Comparison of ENCODE assay signal across 27 cellular contexts in genomic region chr11:121814962-121815361, GRCh38.
DNase-seq lines count a peak whose midpoint lies in the region; ATAC-seq and TF ChIP-seq lines count a peak whose summit lies in the region.
"Had no signal": no experiment of that assay in that cellular context is flagged by ENCODE, and none has a peak within 500 bp of the region (broad histone marks: within the 10 kb centered on the region; RNA-seq: fewer than 3 reads in every experiment).

No MANE protein-coding gene starts in this region.

- H3K4me1 ChIP-seq in HCT116 (ENCODE audit: control insufficient read depth in 1 of 2, insufficient read depth in 2 of 2, low read length in 2 of 2) = peaks cover 0 to 4% of the 10 kb centered on the region in 2 experiments; a peak in 2 of 4 replicates
- H3K4me1 ChIP-seq: BLaER1, Peyer's patch had no signal

- H3K9me3 Mint-ChIP-seq in stimulated activated effector memory CD8-positive, alpha-beta T cell treated with anti-CD3 and anti-CD28 coated beads, Interleukin-12 subunit alpha, Interleukin-12 subunit beta, amount 100 ng/mL, for 72 hours = peaks cover 28% of the 10 kb centered on the region
- H3K9me3 Mint-ChIP-seq in Calu3 (ENCODE audit: low read depth, unreplicated experiment) = peaks cover 10% of the 10 kb centered on the region

- TF ChIP-seq CTCF in HCT116 (IDR thresholded peaks at IDR 0.05 in 2 of 3, conservative IDR thresholded peaks at IDR 0.05 in 1 of 3; ENCODE audit: borderline replicate concordance in 1 of 3, insufficient read depth in 1 of 3, low read depth in 2 of 3, low read length in 2 of 3) (no peak), Calu3 (IDR thresholded peaks at IDR 0.05; ENCODE audit: unreplicated experiment) (no peak)

- TF ChIP-seq POLR2A in HCT116 (IDR thresholded peaks at IDR 0.05; ENCODE audit: borderline replicate concordance, extremely low read depth, insufficient read depth, insufficient read length) = no peak

- no peak for ATAC-seq in HCT116
- ATAC-seq in stimulated activated effector memory CD8-positive, alpha-beta T cell treated with anti-CD3 and anti-CD28 coated beads, Interleukin-12 subunit alpha, Interleukin-12 subunit beta, amount 100 ng/mL, for 72 hours = no peak
- ATAC-seq: natural killer cell; stimulated activated naive CD8-positive, alpha-beta T cell treated with anti-CD3 and anti-CD28 coated beads, Interleukin-15, amount 100 ng/mL, for 72 hours had no signal

- H3K4me1 Mint-ChIP-seq in stimulated activated effector memory CD8-positive, alpha-beta T cell treated with anti-CD3 and anti-CD28 coated beads, Interleukin-12 subunit alpha, Interleukin-12 subunit beta, amount 100 ng/mL, for 72 hours = no peaks in the 10 kb centered on the region
- H3K4me1 Mint-ChIP-seq in Calu3 (ENCODE audit: low read depth, unreplicated experiment) = no peaks in the 10 kb centered on the region
- H3K4me1 Mint-ChIP-seq: activated naive CD8-positive, alpha-beta T cell treated with anti-CD3 and anti-CD28 coated beads, Interleukin-2, amount 10 ng/mL, durations not matched to agents 7 days and 5 days; central memory CD8-positive, alpha-beta T cell; natural killer cell; stimulated activated naive CD8-positive, alpha-beta T cell treated with anti-CD3 and anti-CD28 coated beads, Interleukin-15, amount 100 ng/mL, for 72 hours had no signal

- POLR2A ChIA-PET in HCT116 (lab: Charles Lee) = no interaction called here

- no peaks in the 10 kb centered on the region for H4K20me1 ChIP-seq in HCT116 (ENCODE audit: insufficient read depth)
- H4K20me1 ChIP-seq: BLaER1 had no signal

- H3K36me3 ChIP-seq in HCT116 (ENCODE audit: control insufficient read depth in 1 of 2, insufficient read depth in 2 of 2, low read length in 2 of 2) = no peaks in the 10 kb centered on the region
- H3K36me3 ChIP-seq: ascending aorta, BLaER1, Peyer's patch, tibial artery had no signal

- no peaks in the 10 kb centered on the region for H3K79me2 ChIP-seq in HCT116 (ENCODE audit: insufficient read depth, low read length)

- no peaks in the 10 kb centered on the region for H3K27me3 Mint-ChIP-seq in Calu3 (ENCODE audit: unreplicated experiment)
- H3K27me3 Mint-ChIP-seq: activated naive CD8-positive, alpha-beta T cell treated with anti-CD3 and anti-CD28 coated beads, Interleukin-2, amount 10 ng/mL, durations not matched to agents 7 days and 5 days; central memory CD8-positive, alpha-beta T cell; stimulated activated naive CD8-positive, alpha-beta T cell treated with anti-CD3 and anti-CD28 coated beads, Interleukin-15, amount 100 ng/mL, for 72 hours had no signal

- peaks cover 4 to 9% of the 10 kb centered on the region in 2 experiments; a peak in 3 of 4 replicates for H3K9me3 ChIP-seq in HCT116 (ENCODE audit: control insufficient read depth in 1 of 2, insufficient read depth in 1 of 2, low read depth in 1 of 2, low read length in 2 of 2)

- TF ChIP-seq RAD21 in HCT116 (IDR thresholded peaks at IDR 0.05; ENCODE audit: low read depth) = no peak

- intact Hi-C loops in HCT116 (cut with micrococcal nuclease) (no loop called here), Calu3 (cut with micrococcal nuclease; ENCODE audit: unreplicated experiment) (no loop called here)

- DNase-seq in AG08396 (ENCODE audit: low spot score) (peak; percentile 10), HCT116 (ENCODE audit: low read depth, low spot score) (peak; percentile 10), RPMI7951 (ENCODE audit: low read depth) (peak; percentile 70), fibroblast of peridontal ligament (ENCODE audit: extremely low read depth) (peak; percentile 19), NCI-H2081 treated with DMSO at 0.1 percent for 48 hours (lab: John Stamatoyannopoulos, UW) (no peak), Calu3 (no peak), SKM-1 (lab: John Stamatoyannopoulos, UW; ENCODE audit: unreplicated experiment) (no peak)
- DNase-seq in stimulated activated effector memory CD8-positive, alpha-beta T cell treated with anti-CD3 and anti-CD28 coated beads, Interleukin-12 subunit alpha, Interleukin-12 subunit beta, amount 100 ng/mL, for 72 hours (ENCODE audit: low spot score in 2 of 2) = no peak
- DNase-seq: activated CD8-positive, alpha-beta memory T cell treated with anti-CD3 and anti-CD28 coated beads for 24 hours; activated effector memory CD4-positive, alpha-beta T cell treated with anti-CD3 and anti-CD28 coated beads, Interleukin-2, amount 50 U/mL, for 16 hours; activated naive CD8-positive, alpha-beta T cell treated with anti-CD3 and anti-CD28 coated beads, Interleukin-2, amount 10 ng/mL, durations not matched to agents 7 days and 5 days; activated T-cell treated with anti-CD3 and anti-CD28 coated beads, Interleukin-2, amount 50 U/mL, for 1 hour; dermis blood vessel endothelial cell; GF-D8; glutamatergic neuron; natural killer cell; NCI-H1105; NCI-H2029; NCI-H526 treated with DMSO at 0.1 percent for 48 hours; occipital lobe; Peyer's patch; stimulated activated naive CD8-positive, alpha-beta T cell treated with anti-CD3 and anti-CD28 coated beads, Interleukin-15, amount 100 ng/mL, for 72 hours; tibial artery had no signal

- RAD21 ChIA-PET in HCT116 (lab: Charles Lee; ENCODE audit: low non-redundant PET in 1 of 2, low total read pairs in 2 of 2, uncharacterized antibody in 2 of 2, unreplicated experiment in 2 of 2) = no interaction called here

- H3K9me2 ChIP-seq in HCT116 (ENCODE audit: insufficient read depth) = no peaks in the 10 kb centered on the region

- H3K4me3 Mint-ChIP-seq in stimulated activated effector memory CD8-positive, alpha-beta T cell treated with anti-CD3 and anti-CD28 coated beads, Interleukin-12 subunit alpha, Interleukin-12 subunit beta, amount 100 ng/mL, for 72 hours = no peak overlapping the region
- no peak overlapping the region for H3K4me3 Mint-ChIP-seq in Calu3 (ENCODE audit: low read depth, unreplicated experiment)
- H3K4me3 Mint-ChIP-seq: activated naive CD8-positive, alpha-beta T cell treated with anti-CD3 and anti-CD28 coated beads, Interleukin-2, amount 10 ng/mL, durations not matched to agents 7 days and 5 days; central memory CD8-positive, alpha-beta T cell; natural killer cell; stimulated activated naive CD8-positive, alpha-beta T cell treated with anti-CD3 and anti-CD28 coated beads, Interleukin-15, amount 100 ng/mL, for 72 hours had no signal

- H3K27ac Mint-ChIP-seq in stimulated activated effector memory CD8-positive, alpha-beta T cell treated with anti-CD3 and anti-CD28 coated beads, Interleukin-12 subunit alpha, Interleukin-12 subunit beta, amount 100 ng/mL, for 72 hours = no peak overlapping the region
- no peak overlapping the region for H3K27ac Mint-ChIP-seq in Calu3 (ENCODE audit: unreplicated experiment)
- H3K27ac Mint-ChIP-seq: activated naive CD8-positive, alpha-beta T cell treated with anti-CD3 and anti-CD28 coated beads, Interleukin-2, amount 10 ng/mL, durations not matched to agents 7 days and 5 days; natural killer cell; stimulated activated naive CD8-positive, alpha-beta T cell treated with anti-CD3 and anti-CD28 coated beads, Interleukin-15, amount 100 ng/mL, for 72 hours had no signal

- no peak overlapping the region for H3K4me2 ChIP-seq in HCT116 (ENCODE audit: low read length)
- H3K4me2 ChIP-seq: BLaER1 had no signal

- no TSS peak for BruUV-seq in HCT116 (replicated peaks; lab: Mats Ljungman, UMichigan)
- BruUV-seq in Calu3 (replicated peaks; lab: Mats Ljungman, UMichigan) = no TSS peak

- no peaks in the 10 kb centered on the region for H3K36me3 Mint-ChIP-seq in stimulated activated effector memory CD8-positive, alpha-beta T cell treated with anti-CD3 and anti-CD28 coated beads, Interleukin-12 subunit alpha, Interleukin-12 subunit beta, amount 100 ng/mL, for 72 hours
- no peaks in the 10 kb centered on the region for H3K36me3 Mint-ChIP-seq in Calu3 (ENCODE audit: insufficient read depth, unreplicated experiment)
- H3K36me3 Mint-ChIP-seq: activated naive CD8-positive, alpha-beta T cell treated with anti-CD3 and anti-CD28 coated beads, Interleukin-2, amount 10 ng/mL, durations not matched to agents 7 days and 5 days had no signal

- H3K27me3 ChIP-seq in HCT116 (ENCODE audit: insufficient read depth, low read length) = no peaks in the 10 kb centered on the region
- H3K27me3 ChIP-seq: ascending aorta, BLaER1, Peyer's patch, tibial artery had no signal

- CTCF ChIA-PET in HCT116 (lab: Charles Lee) = no interaction called here
- CTCF ChIA-PET in Calu3 (lab: Charles Lee) = no interaction called here

- no peak overlapping the region for H3K27ac ChIP-seq in HCT116 (ENCODE audit: low read depth, low read length)
- H3K27ac ChIP-seq: ascending aorta, BLaER1, HL-60, Peyer's patch, tibial artery had no signal

- no peak overlapping the region for H3K4me3 ChIP-seq in HCT116 (replicated peaks in 1 of 2; ENCODE audit: low read depth in 1 of 2, low read length in 2 of 2)
- H3K4me3 ChIP-seq: ascending aorta, BLaER1, Peyer's patch, tibial artery had no signal

- no peak overlapping the region for H3K9ac ChIP-seq in HCT116 (ENCODE audit: low read length)
- H3K9ac ChIP-seq: BLaER1 had no signal

- no peak overlapping the region for H2AFZ ChIP-seq in HCT116 (ENCODE audit: low read depth, low read length, poor library complexity, severe bottlenecking)

TF ChIP-seq in HCT116, 20 proteins besides CTCF, POLR2A, EP300 and RAD21 (continues in another document):
- TF ChIP-seq ELF1 (IDR thresholded peaks at IDR 0.05; ENCODE audit: borderline replicate concordance, low read depth) = no peak
- no peak for TF ChIP-seq EGR1 (IDR thresholded peaks at IDR 0.05; ENCODE audit: low read depth)
- TF ChIP-seq SRF (IDR thresholded peaks at IDR 0.05; ENCODE audit: low read depth) = no peak
- peak; percentile 56 for TF ChIP-seq SP1 (IDR thresholded peaks at IDR 0.05; ENCODE audit: low read depth)

Comparison
In these comparisons a context has a peak if more than half of its experiments do, and no peak if none do; other contexts are left out.
1. DNase-seq: peak in AG08396 (single experiment), HCT116 (single experiment), RPMI7951 (single experiment) and fibroblast of peridontal ligament (single experiment); none in NCI-H2081 treated with DMSO at 0.1 percent for 48 hours (single experiment), stimulated activated effector memory CD8-positive, alpha-beta T cell treated with anti-CD3 and anti-CD28 coated beads, Interleukin-12 subunit alpha, Interleukin-12 subunit beta, amount 100 ng/mL, for 72 hours (0 of 2), Calu3 (single experiment) and SKM-1 (single experiment).